Comparison of ENCODE assay signal across 26 cellular contexts in genomic region chr2:135703300-135703699, GRCh38.
"Had no signal": no experiment of that assay in that cellular context is flagged by ENCODE, and none has a peak within 500 bp of the region (broad histone marks: within the 10 kb centered on the region; RNA-seq: fewer than 3 reads in every experiment).

No MANE protein-coding gene starts in this region.

- H3K27ac ChIP-seq: colonic mucosa, epithelial cell of prostate, foreskin keratinocyte, gastroesophageal sphincter, heart right ventricle, left ventricle myocardium inferior, lower lobe of right lung, psoas muscle, skin epidermis, transverse colon, upper lobe of right lung, uterus had no signal

- H3K4me3 ChIP-seq: colonic mucosa, gastroesophageal sphincter, heart right ventricle, left ventricle myocardium inferior, lower lobe of right lung, psoas muscle, skin epidermis, transverse colon, upper lobe of right lung, uterus had no signal

- ATAC-seq: esophagus mucosa; foreskin keratinocyte; gastroesophageal sphincter; heart right ventricle; lower lobe of right lung; naive thymus-derived CD8-positive, alpha-beta T cell; psoas muscle; stimulated activated naive B cell treated with anti-CD40 and anti-IgM and Interleukin-4, amounts not matched to agents 10 μg/mL and 1 μg/mL and 100 μg/mL, for 72 hours; upper lobe of right lung had no signal

- H3K4me1 ChIP-seq: colonic mucosa, foreskin keratinocyte, gastroesophageal sphincter, lower lobe of right lung, transverse colon, upper lobe of right lung, uterus had no signal

- DNase-seq: colonic mucosa; effector CD8-positive, alpha-beta T cell; endodermal cell; foreskin keratinocyte; heart right ventricle; hypothalamus; immature natural killer cell; islet precursor cell; left ventricle myocardium inferior; lower lobe of right lung; naive thymus-derived CD8-positive, alpha-beta T cell; nephron progenitor cell; nucleus accumbens; posterior cingulate gyrus; psoas muscle; right cardiac atrium; stimulated activated CD4-positive, alpha-beta T cell treated with anti-CD3 and anti-CD28 coated beads, Interleukin-15, amount 100 ng/mL, for 24 hours; stimulated activated CD4-positive, alpha-beta T cell treated with anti-CD3 and anti-CD28 coated beads, Interleukin-2, amount 100 ng/mL, for 48 hours; stimulated activated naive B cell treated with anti-CD40 and anti-IgM and Interleukin-4, amounts not matched to agents 10 μg/mL and 1 μg/mL and 100 μg/mL, for 72 hours; transverse colon; upper lobe of right lung; uterus had no signal

- H3K9me3 ChIP-seq: colonic mucosa, gastroesophageal sphincter, heart right ventricle, left ventricle myocardium inferior, lower lobe of right lung, psoas muscle, transverse colon, upper lobe of right lung, uterus had no signal

- H3K36me3 ChIP-seq: colonic mucosa, gastroesophageal sphincter, heart right ventricle, left ventricle myocardium inferior, lower lobe of right lung, transverse colon, upper lobe of right lung, uterus had no signal

- H3K27me3 ChIP-seq: colonic mucosa, foreskin keratinocyte, gastroesophageal sphincter, heart right ventricle, transverse colon, upper lobe of right lung, uterus had no signal
